18 cellular contexts compared by ENCODE assay signal in the genomic region with DNA sequence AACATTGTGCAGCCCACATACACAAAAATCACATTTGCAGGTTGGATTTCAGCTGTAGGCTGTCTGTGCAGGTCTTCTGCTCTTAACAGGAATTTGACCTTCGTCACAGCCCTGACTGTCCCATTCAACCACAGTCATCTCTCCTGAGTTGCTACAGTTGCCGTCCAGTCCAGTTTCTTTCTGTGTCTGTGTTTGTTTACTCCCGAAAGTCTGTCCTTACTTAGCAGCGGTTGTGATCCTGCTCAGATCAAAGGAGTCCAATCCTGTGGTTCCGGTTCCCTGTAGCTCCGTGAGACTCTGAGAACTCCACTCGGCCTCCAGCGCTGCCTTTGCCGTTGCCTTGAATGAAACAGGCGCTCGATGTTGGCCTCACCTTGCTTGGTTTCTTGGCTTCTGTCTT.
DNase-seq lines count a peak whose midpoint lies in the region; ATAC-seq, FAIRE-seq and TF ChIP-seq lines count a peak whose summit lies in the region.
"Had no signal": no experiment of that assay in that cellular context is flagged by ENCODE, and none has a peak within 500 bp of the region (broad histone marks: within the 10 kb centered on the region; RNA-seq: fewer than 3 reads in every experiment).

No MANE protein-coding gene starts in this region.

- no peak overlapping the region for H2AFZ ChIP-seq in H9 (ENCODE audit: low read length)
- H2AFZ ChIP-seq in H1 (ENCODE audit: low read length): no peak overlapping the region
- H2AFZ ChIP-seq: GM23248 had no signal

- H3K79me1 ChIP-seq in H9 (ENCODE audit: insufficient read depth, low read depth, low read length, poor library complexity, severe bottlenecking) (no peaks in the 10 kb centered on the region), H1 (ENCODE audit: low read depth, low read length) (no peaks in the 10 kb centered on the region; the same call in 1 of the 2 replicates)

- no peak overlapping the region for H3K4me3 ChIP-seq in H1 (ENCODE audit: extremely low read depth in 1 of 4, insufficient read depth in 2 of 4, low read depth in 3 of 4, low read length in 4 of 4)
- no peak overlapping the region for H3K4me3 ChIP-seq in iPS-18a (ENCODE audit: low read length)
- H3K4me3 ChIP-seq: BLaER1, GM23248 had no signal

- H3K27me3 ChIP-seq in H9 (ENCODE audit: insufficient read depth, low read length) (no peaks in the 10 kb centered on the region), H1 (replicated peaks in 1 of 4; ENCODE audit: control insufficient read depth in 3 of 4, extremely low read depth in 1 of 4, insufficient read depth in 3 of 4, low read length in 3 of 4) (no peaks in the 10 kb centered on the region), iPS-18a (ENCODE audit: control insufficient read depth, insufficient read depth, low read length) (no peaks in the 10 kb centered on the region)
- H3K27me3 ChIP-seq: BLaER1 had no signal

- H3K4me2 ChIP-seq in H9 (ENCODE audit: insufficient read depth, insufficient read length, low read length): peak overlapping the region; percentile 14
- peak overlapping the region in 1 of 2 experiments; percentile 23; a peak in 1 of 4 replicates for H3K4me2 ChIP-seq in H1 (ENCODE audit: insufficient read depth in 1 of 2, low read depth in 2 of 2, low read length in 2 of 2)
- H3K4me2 ChIP-seq: BLaER1, KMS-11 had no signal

- H2BK12ac ChIP-seq in H9 (ENCODE audit: insufficient read length, low read depth, low read length) (no peak overlapping the region), H1 (ENCODE audit: low read depth, low read length) (no peak overlapping the region; the same call in 1 of the 2 replicates)

- H3K9me3 ChIP-seq in H9 (ENCODE audit: control insufficient read depth, low read depth, low read length) (no peaks in the 10 kb centered on the region), H1 (ENCODE audit: insufficient read depth in 2 of 2, low read depth in 1 of 2, low read length in 1 of 2) (no peaks in the 10 kb centered on the region), iPS-18a (ENCODE audit: control insufficient read depth, low read depth, low read length) (no peaks in the 10 kb centered on the region)

- no peak overlapping the region for H3K23ac ChIP-seq in H9 (ENCODE audit: insufficient read length, low read depth, low read length)
- no peak overlapping the region for H3K23ac ChIP-seq in H1 (ENCODE audit: insufficient read length)

- ATAC-seq in HG02759 (IDR thresholded peaks at IDR 0.05; ENCODE audit: unreplicated experiment): no peak
- no peak for ATAC-seq in effector memory CD8-positive, alpha-beta T cell (replicated peaks)

- no peaks in the 10 kb centered on the region for H3K23me2 ChIP-seq in H9 (ENCODE audit: insufficient read length, low read depth, low read length, poor library complexity, severe bottlenecking)
- no peaks in the 10 kb centered on the region; the same call in 1 of the 2 replicates for H3K23me2 ChIP-seq in H1 (ENCODE audit: low read depth, low read length)

- H4K8ac ChIP-seq in H9 (replicated peaks; ENCODE audit: insufficient read length, low read depth, low read length): peak overlapping the region; percentile 79
- H4K8ac ChIP-seq in H1 (ENCODE audit: extremely low read depth, insufficient read depth, low read length): no peak overlapping the region

- peak overlapping the region; percentile 28 to 92 (median 41); a peak in 2 of 7 replicates for H3K27ac Mint-ChIP-seq in H9
- peak overlapping the region in 1 of 2 donors; percentile 76 for H3K27ac Mint-ChIP-seq in effector memory CD8-positive, alpha-beta T cell
- H3K27ac Mint-ChIP-seq: CD4-positive, alpha-beta memory T cell had no signal

- H4K20me1 ChIP-seq in H9 (ENCODE audit: control insufficient read depth, insufficient read depth, insufficient read length) (no peaks in the 10 kb centered on the region), H1 (replicated peaks in 1 of 2; ENCODE audit: control insufficient read depth in 1 of 2, insufficient read depth in 2 of 2, low read length in 2 of 2) (peaks cover 0 to 2% of the 10 kb centered on the region in 2 experiments)
- H4K20me1 ChIP-seq: BLaER1 had no signal

- no peaks in the 10 kb centered on the region for H3K9me3 Mint-ChIP-seq in H9
- H3K9me3 Mint-ChIP-seq in effector memory CD8-positive, alpha-beta T cell: no peaks in the 10 kb centered on the region

- TF ChIP-seq RAD21 in H1 (IDR thresholded peaks at IDR 0.05 in 1 of 2, conservative IDR thresholded peaks at IDR 0.05 in 1 of 2; ENCODE audit: low read depth in 2 of 2, low read length in 2 of 2): no peak

- H2BK15ac ChIP-seq in H9 (ENCODE audit: low read depth, low read length) (no peak overlapping the region), H1 (ENCODE audit: low read length) (no peak overlapping the region)

- H3K79me2 ChIP-seq in H9 (ENCODE audit: insufficient read depth, low read length) (no peaks in the 10 kb centered on the region), H1 (ENCODE audit: control insufficient read depth in 1 of 2, insufficient read depth in 2 of 2, low read length in 2 of 2) (peaks cover 0 to 3% of the 10 kb centered on the region in 2 experiments; a peak in 2 of 4 replicates)

- no peaks in the 10 kb centered on the region for H3K27me3 Mint-ChIP-seq in H9 (ENCODE audit: low read depth)
- H3K27me3 Mint-ChIP-seq in effector memory CD8-positive, alpha-beta T cell: no peaks in the 10 kb centered on the region
- H3K27me3 Mint-ChIP-seq: CD4-positive, alpha-beta memory T cell had no signal

- H3T11ph ChIP-seq in H9 (ENCODE audit: low read length): no peak overlapping the region

- H3K4me3 Mint-ChIP-seq in H9: no peak overlapping the region
- no peak overlapping the region for H3K4me3 Mint-ChIP-seq in effector memory CD8-positive, alpha-beta T cell
- H3K4me3 Mint-ChIP-seq: CD4-positive, alpha-beta memory T cell had no signal

- H3K4ac ChIP-seq in H9 (ENCODE audit: low read depth, low read length) (no peak overlapping the region), H1 (replicated peaks; ENCODE audit: insufficient read length, low read depth, low read length) (no peak overlapping the region)

- H4K5ac ChIP-seq in H9 (ENCODE audit: insufficient read length, low read depth, low read length) (no peak overlapping the region), H1 (ENCODE audit: insufficient read length, low read depth, low read length) (no peak overlapping the region)

- WGBS in H9 (ENCODE audit: extremely low coverage, insufficient read length, low lambda C conversion rate): no CpG with 5 or more reads among the region's 11 CpGs
- 89% methylated on average over 11 of the region's 11 CpGs; no CpG with 5 or more reads in 1 of the 2 experiments for WGBS in H1 (ENCODE audit: extremely low coverage in 1 of 2, insufficient coverage in 1 of 2, insufficient read length in 1 of 2, insufficient replicate concordance in 2 of 2, low coverage in 1 of 2, low lambda C conversion rate in 2 of 2, missing lambda C conversion rate in 1 of 2), 2 experiments

- H3K36me3 Mint-ChIP-seq in H9 (ENCODE audit: insufficient read depth in 1 of 3, low read depth in 3 of 3): no peaks in the 10 kb centered on the region
- no peaks in the 10 kb centered on the region for H3K36me3 Mint-ChIP-seq in effector memory CD8-positive, alpha-beta T cell (ENCODE audit: insufficient read depth)

- H3K14ac ChIP-seq in H9 (ENCODE audit: insufficient read depth, low read length) (peak overlapping the region; percentile 32; the same call in 1 of the 2 replicates), H1 (ENCODE audit: insufficient read length) (no peak overlapping the region)

- no peak for FAIRE-seq in H1 (lab: Jason Lieb, UNC)

- H3K36me3 ChIP-seq in H1 (ENCODE audit: control insufficient read depth in 2 of 4, insufficient read depth in 4 of 4, low read length in 3 of 4) (no peaks in the 10 kb centered on the region), iPS-18a (ENCODE audit: control insufficient read depth, low read depth, low read length) (no peaks in the 10 kb centered on the region)

- no peak overlapping the region for H3K9ac ChIP-seq in H9 (ENCODE audit: extremely low read depth, insufficient read length, low read length)
- H3K9ac ChIP-seq in H1 (replicated peaks in 1 of 4; ENCODE audit: extremely low read depth in 1 of 4, low read depth in 3 of 4, low read length in 3 of 4): no peak overlapping the region
- H3K9ac ChIP-seq in iPS-18a (ENCODE audit: low read length): no peak overlapping the region
- H3K9ac ChIP-seq: BLaER1, GM23248, KMS-11 had no signal

- H4K91ac ChIP-seq in H9 (ENCODE audit: insufficient read length, low read depth, low read length) (no peak overlapping the region), H1 (replicated peaks; ENCODE audit: insufficient read length, low read length) (no peak overlapping the region)

- H2BK120ac ChIP-seq in H9 (ENCODE audit: low read depth, low read length, poor library complexity, severe bottlenecking): no peak overlapping the region
- H2BK120ac ChIP-seq in H1 (replicated peaks; ENCODE audit: low read depth, low read length): no peak overlapping the region

- H3K4me1 ChIP-seq in H9 (ENCODE audit: insufficient read depth, low read length): peaks cover 3% of the 10 kb centered on the region; the same call in 1 of the 2 replicates
- H3K4me1 ChIP-seq in H1 (replicated peaks in 1 of 4; ENCODE audit: control insufficient read depth in 3 of 4, insufficient read depth in 4 of 4, low read length in 3 of 4): peaks cover 0 to 13% (median 9%) of the 10 kb centered on the region in 4 experiments; a peak in 5 of 7 replicates
- H3K4me1 ChIP-seq in iPS-18a (ENCODE audit: control insufficient read depth, low read depth, low read length): peaks cover 10% of the 10 kb centered on the region

- H3K27ac ChIP-seq in H9 (ENCODE audit: insufficient read length, low read depth, low read length) (peak overlapping the region; percentile 47), H1 (ENCODE audit: low read depth, low read length) (no peak overlapping the region), iPS-18a (ENCODE audit: low read length) (peak overlapping the region; percentile 46)
- H3K27ac ChIP-seq: BLaER1, GM23248, KMS-11 had no signal

- H3K56ac ChIP-seq in H9 (ENCODE audit: insufficient read length, low read depth, low read length): no peak overlapping the region
- H3K56ac ChIP-seq in H1 (replicated peaks; ENCODE audit: insufficient read length, low read depth, low read length): no peak overlapping the region

- TF ChIP-seq CTCF in H9 (conservative IDR thresholded peaks at IDR 0.05): no peak
- TF ChIP-seq CTCF in H1 (IDR thresholded peaks at IDR 0.05; ENCODE audit: control extremely low read depth in 1 of 3, insufficient read depth in 1 of 3, low read depth in 1 of 3, low read length in 3 of 3): no peak

- no peak overlapping the region for H2AK5ac ChIP-seq in H9 (ENCODE audit: insufficient read length, low read length)
- H2AK5ac ChIP-seq in H1 (ENCODE audit: low read depth, low read length): peak overlapping the region; percentile 20; the same call in 1 of the 2 replicates

- no peak for TF ChIP-seq POLR2A in H1 (IDR thresholded peaks at IDR 0.05; ENCODE audit: control extremely low read depth in 1 of 2, low read depth in 2 of 2, low read length in 2 of 2)

- TF ChIP-seq EP300 in H1 (IDR thresholded peaks at IDR 0.05; ENCODE audit: borderline replicate concordance in 1 of 2, low read depth in 2 of 2, low read length in 2 of 2): no peak

- H3K18ac ChIP-seq in H9 (ENCODE audit: insufficient read length, low read depth, low read length) (no peak overlapping the region), H1 (ENCODE audit: extremely low read depth, low read length) (no peak overlapping the region; the same call in 1 of the 2 replicates)

- no peak overlapping the region for H2BK5ac ChIP-seq in H9 (ENCODE audit: insufficient read length, low read length)
- H2BK5ac ChIP-seq in H1 (ENCODE audit: low read depth, low read length): 0 out of 2 replicates have a peak overlapping the region, but pooled peaks have one; percentile 8

- CTCF ChIA-PET in H1 (lab: Charles Lee; ENCODE audit: partially characterized antibody): interaction anchor here (0.6 kb wide), 2 partner anchors 68 to 1326 kb away, joined by 3 read pairs; no protein-coding TSS in a partner anchor

- peak; percentile 25 for DNase-seq in ELF-1 (ENCODE audit: low read depth, low spot score)
- DNase-seq in H9: no peak
- no peak for DNase-seq in H1 (ENCODE audit: low read depth in 1 of 2, low spot score in 2 of 2)
- DNase-seq in effector memory CD8-positive, alpha-beta T cell: no peak
- DNase-seq in NCI-H524 (lab: John Stamatoyannopoulos, UW): no peak
- DNase-seq: CD4-positive, alpha-beta memory T cell; DMS153; GF-D8; GM23248; MV-4-11; NCI-H1694 treated with DMSO at 0.1 percent for 48 hours; NCI-H2107; NCI-H226; NCI-H524 treated with DMSO at 0.1 percent for 48 hours had no signal

- peaks cover 29 to 35% of the 10 kb centered on the region in 2 experiments for H3K4me1 Mint-ChIP-seq in H9
- H3K4me1 Mint-ChIP-seq in effector memory CD8-positive, alpha-beta T cell (ENCODE audit: low read depth in 2 of 2): peaks cover 21 to 53% of the 10 kb centered on the region in 2 donors

- H2BK20ac ChIP-seq in H9 (ENCODE audit: low read depth, low read length, poor library complexity, severe bottlenecking): no peak overlapping the region
- H2BK20ac ChIP-seq in H1 (ENCODE audit: low read length): no peak overlapping the region

- POLR2A ChIA-PET in H1 (lab: Charles Lee; ENCODE audit: partially characterized antibody): no interaction called here
